ENCODE assay signal across 28 cellular contexts in the genomic region with DNA sequence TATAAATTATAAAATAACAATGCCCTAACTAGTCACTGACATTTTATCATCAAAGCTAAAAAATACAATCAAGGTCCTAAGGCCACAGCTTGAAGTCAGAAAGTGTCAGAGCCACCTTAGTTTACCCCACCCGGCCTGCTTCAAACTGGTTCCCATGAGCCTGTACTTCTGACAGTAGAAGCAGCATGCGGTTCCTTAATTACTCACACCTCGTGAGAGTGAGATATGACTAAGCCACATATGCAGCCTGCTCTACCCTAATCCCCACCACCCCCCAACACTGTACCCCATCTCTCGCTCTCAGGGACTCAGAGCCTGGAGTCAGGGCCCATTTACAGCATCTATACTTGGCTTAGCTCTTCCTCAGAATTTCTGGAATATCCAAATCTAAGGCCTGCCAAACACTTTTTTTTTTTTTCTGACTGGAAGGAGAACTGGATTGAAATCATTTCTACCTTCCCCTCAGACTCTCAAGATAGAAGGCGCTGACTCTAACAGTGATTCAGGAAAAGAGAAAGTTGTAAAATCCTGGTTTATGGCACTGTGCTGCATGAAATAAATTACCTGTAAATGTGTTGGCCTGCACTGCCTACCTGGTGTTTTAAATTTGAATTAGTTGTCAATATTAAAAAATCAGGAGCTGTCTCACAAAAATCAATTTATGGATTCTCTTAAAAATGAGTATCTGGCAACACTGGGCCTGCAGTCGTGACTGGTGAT.
A peak's percentile ranks its signal among the peaks of the same experiment; 100 is the strongest.
DNase-seq lines count a peak whose midpoint lies in the region; ATAC-seq and TF ChIP-seq lines count a peak whose summit lies in the region.
"Had no signal": no experiment of that assay in that cellular context is flagged by ENCODE, and none has a peak within 500 bp of the region (broad histone marks: within the 10 kb centered on the region; RNA-seq: fewer than 3 reads in every experiment).

No MANE protein-coding gene starts in this region.

- no peak overlapping the region for H3K4me3 Mint-ChIP-seq in activated T-cell treated with anti-CD3 and anti-CD28 coated beads, Interleukin-2, amount 50 U/mL, for 72 hours
- H3K4me3 Mint-ChIP-seq: activated CD4-positive, alpha-beta memory T cell treated with anti-CD3 and anti-CD28 coated beads, Interleukin-2, amount 10 ng/mL, durations not matched to agents 7 days and 5 days; activated naive CD4-positive, alpha-beta T cell treated with anti-CD3 and anti-CD28 coated beads for 36 hours; CD8-positive, alpha-beta memory T cell; stimulated activated naive B cell treated with anti-CD40 and anti-IgM and Interleukin-4, amounts not matched to agents 10 μg/mL and 1 μg/mL and 100 μg/mL, for 72 hours had no signal

- no peaks in the 10 kb centered on the region for H3K4me1 Mint-ChIP-seq in activated T-cell treated with anti-CD3 and anti-CD28 coated beads, Interleukin-2, amount 50 U/mL, for 72 hours (ENCODE audit: low read depth)
- H3K4me1 Mint-ChIP-seq: activated CD4-positive, alpha-beta memory T cell treated with anti-CD3 and anti-CD28 coated beads, Interleukin-2, amount 10 ng/mL, durations not matched to agents 7 days and 5 days; CD8-positive, alpha-beta memory T cell; naive thymus-derived CD4-positive, alpha-beta T cell; stimulated activated naive B cell treated with anti-CD40 and anti-IgM and Interleukin-4, amounts not matched to agents 10 μg/mL and 1 μg/mL and 100 μg/mL, for 72 hours had no signal

- H3K36me3 ChIP-seq in BLaER1 (0 out of 2 replicates have a peak, but pooled peaks cover 4% of the 10 kb centered on the region), RWPE2 (ENCODE audit: low read depth) (no peaks in the 10 kb centered on the region), thyroid gland (no peaks in the 10 kb centered on the region)
- H3K36me3 ChIP-seq: sigmoid colon, thoracic aorta, WERI-Rb-1 had no signal

- 91 to 92% methylated on average over 6 of the region's 6 CpGs for WGBS in thyroid gland, 2 donors

- no peaks in the 10 kb centered on the region for H3K36me3 Mint-ChIP-seq in activated T-cell treated with anti-CD3 and anti-CD28 coated beads, Interleukin-2, amount 50 U/mL, for 72 hours (ENCODE audit: insufficient read depth in 2 of 2)
- H3K36me3 Mint-ChIP-seq: CD8-positive, alpha-beta memory T cell; naive thymus-derived CD4-positive, alpha-beta T cell; stimulated activated naive B cell treated with anti-CD40 and anti-IgM and Interleukin-4, amounts not matched to agents 10 μg/mL and 1 μg/mL and 100 μg/mL, for 72 hours had no signal

- H3K27me3 Mint-ChIP-seq in activated T-cell treated with anti-CD3 and anti-CD28 coated beads, Interleukin-2, amount 50 U/mL, for 72 hours (ENCODE audit: low read depth): no peaks in the 10 kb centered on the region
- H3K27me3 Mint-ChIP-seq: activated CD4-positive, alpha-beta memory T cell treated with anti-CD3 and anti-CD28 coated beads, Interleukin-2, amount 10 ng/mL, durations not matched to agents 7 days and 5 days; CD8-positive, alpha-beta memory T cell; naive thymus-derived CD4-positive, alpha-beta T cell; stimulated activated naive B cell treated with anti-CD40 and anti-IgM and Interleukin-4, amounts not matched to agents 10 μg/mL and 1 μg/mL and 100 μg/mL, for 72 hours had no signal

- no peak for TF ChIP-seq CTCF in GM20000 (IDR thresholded peaks at IDR 0.05; ENCODE audit: extremely low read depth, missing control alignments)
- TF ChIP-seq CTCF in RWPE2 (IDR thresholded peaks at IDR 0.05; ENCODE audit: poor library complexity, severe bottlenecking): no peak
- TF ChIP-seq CTCF in thyroid gland (IDR thresholded peaks at IDR 0.05): no peak

- no peak overlapping the region for H3K9ac ChIP-seq in BLaER1
- H3K9ac ChIP-seq: parathyroid adenoma had no signal

- TF ChIP-seq POLR2A in thyroid gland (IDR thresholded peaks at IDR 0.05): no peak

- H4K20me1 ChIP-seq in BLaER1: no peaks in the 10 kb centered on the region

- no peak for ATAC-seq in RWPE2 (ENCODE audit: low read depth)
- no peak for ATAC-seq in activated T-cell treated with anti-CD3 and anti-CD28 coated beads, Interleukin-2, amount 50 U/mL, for 72 hours (replicated peaks in 1 of 2)
- ATAC-seq: naive thymus-derived CD4-positive, alpha-beta T cell; stimulated activated naive B cell treated with anti-CD40 and anti-IgM and Interleukin-4, amounts not matched to agents 10 μg/mL and 1 μg/mL and 100 μg/mL, for 72 hours had no signal

- H3K27ac Mint-ChIP-seq in activated T-cell treated with anti-CD3 and anti-CD28 coated beads, Interleukin-2, amount 50 U/mL, for 72 hours: no peak overlapping the region
- H3K27ac Mint-ChIP-seq: activated CD4-positive, alpha-beta memory T cell treated with anti-CD3 and anti-CD28 coated beads, Interleukin-2, amount 10 ng/mL, durations not matched to agents 7 days and 5 days; activated naive CD4-positive, alpha-beta T cell treated with anti-CD3 and anti-CD28 coated beads for 36 hours; naive thymus-derived CD4-positive, alpha-beta T cell; stimulated activated naive B cell treated with anti-CD40 and anti-IgM and Interleukin-4, amounts not matched to agents 10 μg/mL and 1 μg/mL and 100 μg/mL, for 72 hours had no signal

- H3K27me3 ChIP-seq in BLaER1: no peaks in the 10 kb centered on the region
- no peaks in the 10 kb centered on the region for H3K27me3 ChIP-seq in RWPE2 (ENCODE audit: insufficient read depth, poor library complexity, severe bottlenecking)
- no peaks in the 10 kb centered on the region for H3K27me3 ChIP-seq in thyroid gland
- H3K27me3 ChIP-seq: sigmoid colon had no signal

- H3K9me3 ChIP-seq in BLaER1 (peaks cover 19% of the 10 kb centered on the region), RWPE2 (ENCODE audit: severe bottlenecking) (no peaks in the 10 kb centered on the region), thyroid gland (no peaks in the 10 kb centered on the region)
- H3K9me3 ChIP-seq: sigmoid colon, thoracic aorta had no signal

- H3K4me3 ChIP-seq in BLaER1 (no peak overlapping the region), RWPE2 (ENCODE audit: severe bottlenecking) (no peak overlapping the region), thyroid gland (replicated peaks in 1 of 3) (no peak overlapping the region)
- H3K4me3 ChIP-seq: sigmoid colon, thoracic aorta had no signal

- DNase-seq in GM20000 (ENCODE audit: low spot score): peak; percentile 4
- DNase-seq in RWPE2 (ENCODE audit: low spot score): no peak
- DNase-seq in glomerular visceral epithelial cell (ENCODE audit: extremely low spot score): peak; percentile 74
- DNase-seq in activated T-cell treated with anti-CD3 and anti-CD28 coated beads, Interleukin-2, amount 50 U/mL, for 72 hours: no peak
- DNase-seq in HT-29 (ENCODE audit: low spot score): no peak
- no peak for DNase-seq in thyroid gland
- DNase-seq in NCI-H345 treated with DMSO at 0.1 percent for 48 hours (lab: John Stamatoyannopoulos, UW; ENCODE audit: unreplicated experiment): no peak
- DNase-seq: activated CD4-positive, alpha-beta memory T cell treated with anti-CD3 and anti-CD28 coated beads, Interleukin-2, amount 10 ng/mL, durations not matched to agents 7 days and 5 days; activated naive CD4-positive, alpha-beta T cell treated with anti-CD3 and anti-CD28 coated beads for 36 hours; activated T-cell treated with anti-CD3 and anti-CD28 coated beads, Interleukin-2, amount 50 U/mL, for 1 hour; aorta; CD8-positive, alpha-beta memory T cell; DMS79; H7; KBM-7; kidney; MV-4-11; naive thymus-derived CD4-positive, alpha-beta T cell; NCI-H2029 treated with DMSO at 0.1 percent for 48 hours; NCI-H510A; Right ventricle myocardium superior; sigmoid colon; stimulated activated naive B cell treated with anti-CD40 and anti-IgM and Interleukin-4, amounts not matched to agents 10 μg/mL and 1 μg/mL and 100 μg/mL, for 72 hours; T-helper 1 cell; WERI-Rb-1 had no signal

- intact Hi-C loops in thyroid gland (cut with DNase I): no loop called here

- H3K9me3 Mint-ChIP-seq in activated T-cell treated with anti-CD3 and anti-CD28 coated beads, Interleukin-2, amount 50 U/mL, for 72 hours: peaks cover 7 to 8% of the 10 kb centered on the region in 2 donors
- H3K9me3 Mint-ChIP-seq: activated CD4-positive, alpha-beta memory T cell treated with anti-CD3 and anti-CD28 coated beads, Interleukin-2, amount 10 ng/mL, durations not matched to agents 7 days and 5 days; activated naive CD4-positive, alpha-beta T cell treated with anti-CD3 and anti-CD28 coated beads for 36 hours had no signal

- peaks cover 20% of the 10 kb centered on the region for H3K4me1 ChIP-seq in BLaER1
- peaks cover 23% of the 10 kb centered on the region for H3K4me1 ChIP-seq in RWPE2 (ENCODE audit: insufficient read depth, poor library complexity, severe bottlenecking)
- no peaks in the 10 kb centered on the region for H3K4me1 ChIP-seq in thyroid gland
- H3K4me1 ChIP-seq: parathyroid adenoma, sigmoid colon had no signal

- H3K4me2 ChIP-seq in BLaER1: peak overlapping the region; percentile 58

- H3K27ac ChIP-seq in BLaER1 (no peak overlapping the region), RWPE2 (ENCODE audit: poor library complexity, severe bottlenecking) (peak overlapping the region; percentile 68), thyroid gland (no peak overlapping the region)
- H3K27ac ChIP-seq: parathyroid adenoma, sigmoid colon, thoracic aorta, WERI-Rb-1 had no signal

Comparison
In these comparisons a context has a peak if more than half of its experiments do, and no peak if none do; other contexts are left out.
1. DNase-seq: peak in GM20000 (single experiment) and glomerular visceral epithelial cell (single experiment); none in RWPE2 (single experiment), activated T-cell treated with anti-CD3 and anti-CD28 coated beads, Interleukin-2, amount 50 U/mL, for 72 hours (0 of 2), HT-29 (single experiment), thyroid gland (0 of 2) and NCI-H345 treated with DMSO at 0.1 percent for 48 hours (single experiment).